16 cellular contexts compared by ENCODE assay signal in the genomic region with DNA sequence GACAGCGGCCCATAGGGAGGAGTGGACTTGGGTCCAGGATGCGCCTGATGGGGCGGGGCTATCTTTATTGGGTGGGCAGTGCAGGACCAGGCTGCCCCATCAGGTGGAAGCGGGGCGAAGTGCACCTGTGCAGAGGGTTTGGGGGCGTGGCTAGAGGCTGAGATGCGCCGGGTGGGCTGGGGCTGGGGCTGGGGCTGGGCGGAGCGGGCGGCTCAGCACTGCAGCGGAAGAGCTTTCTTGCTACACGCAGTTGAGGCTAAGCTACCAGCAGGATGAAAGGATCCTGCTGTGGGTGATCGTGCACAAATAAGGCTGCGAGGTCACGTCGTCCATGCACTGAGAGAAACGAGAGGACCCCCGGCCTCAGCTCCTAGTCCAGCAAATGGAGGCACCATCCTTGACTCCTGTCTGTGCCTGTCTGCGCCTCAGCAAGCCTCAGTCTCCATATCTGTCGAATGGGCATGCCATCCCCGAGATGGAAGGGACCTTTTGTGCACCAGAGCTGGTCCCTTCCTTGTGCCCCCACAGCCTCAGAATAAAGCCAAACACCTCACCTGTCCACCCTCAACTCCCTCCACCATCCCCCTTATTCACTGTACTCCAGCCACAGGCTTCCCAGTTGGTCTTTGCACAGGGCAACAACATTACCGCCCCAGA. TPM values are rescaled to one million over a fixed set of nuclear protein-coding genes. Genes with fewer than 3 reads are reported as not detected.
A peak's percentile ranks its signal among the peaks of the same experiment; 100 is the strongest.
DNase-seq lines count a peak whose midpoint lies in the region; ATAC-seq and TF ChIP-seq lines count a peak whose summit lies in the region.
"Had no signal": no experiment of that assay in that cellular context is flagged by ENCODE, and none has a peak within 500 bp of the region (broad histone marks: within the 10 kb centered on the region; RNA-seq: fewer than 3 reads in every experiment).

No MANE protein-coding gene starts in this region.

- peaks cover 7% of the 10 kb centered on the region; the same call in 1 of the 2 replicates for H3F3A ChIP-seq in GM23338 (replicated peaks; ENCODE audit: low read depth)

- peak in 1 of 3 donors; percentile 36 for DNase-seq in CD4-positive, CD25-positive, alpha-beta regulatory T cell
- DNase-seq in GM23338 (ENCODE audit: low spot score) (peak; percentile 99), RWPE2 (ENCODE audit: low spot score) (no peak), iPS DF 19.7 (ENCODE audit: low read depth, low spot score) (peak; percentile 88), brain microvascular endothelial cell (no peak), psoas muscle (no peak), NCI-H446 (lab: John Stamatoyannopoulos, UW) (no peak)
- DNase-seq: activated CD4-positive, alpha-beta T cell treated with anti-CD3 and anti-CD28 coated beads for 4 hours; Calu3; HFFc6; Karpas-422; NCI-H524 treated with DMSO at 0.1 percent for 48 hours; stimulated activated CD4-positive, alpha-beta T cell treated with anti-CD3 and anti-CD28 coated beads, Interleukin-4, amount 100 ng/mL, for 4 hours had no signal

- TF ChIP-seq POLR2A in gastroesophageal sphincter (IDR thresholded peaks at IDR 0.05): no peak

- TF ChIP-seq EP300 in gastroesophageal sphincter (IDR thresholded peaks at IDR 0.05): no peak

- no peaks in the 10 kb centered on the region for H3K79me2 ChIP-seq in GM23338 (replicated peaks; ENCODE audit: insufficient read depth)

- peaks cover 11% of the 10 kb centered on the region for H3K4me1 ChIP-seq in CD4-positive, CD25-positive, alpha-beta regulatory T cell (ENCODE audit: control insufficient read depth, insufficient read depth, low read length, poor library complexity, severe bottlenecking)
- H3K4me1 ChIP-seq in GM23338 (ENCODE audit: insufficient read depth) (peaks cover 3% of the 10 kb centered on the region), RWPE2 (ENCODE audit: insufficient read depth, poor library complexity, severe bottlenecking) (no peaks in the 10 kb centered on the region), psoas muscle (no peaks in the 10 kb centered on the region), gastroesophageal sphincter (peaks cover 0 to 5% (median 0%) of the 10 kb centered on the region in 3 donors)
- H3K4me1 ChIP-seq: prostate gland had no signal

- peaks cover 0 to 2% (median 0%) of the 10 kb centered on the region in 7 donors for H3K9me3 Mint-ChIP-seq in CD4-positive, CD25-positive, alpha-beta regulatory T cell
- H3K9me3 Mint-ChIP-seq in GM23338: no peaks in the 10 kb centered on the region
- H3K9me3 Mint-ChIP-seq: HFFc6 had no signal

- H3K27ac Mint-ChIP-seq in CD4-positive, CD25-positive, alpha-beta regulatory T cell: no peak overlapping the region
- H3K27ac Mint-ChIP-seq in GM23338: no peak overlapping the region
- H3K27ac Mint-ChIP-seq: HFFc6 had no signal

- H3K4me1 Mint-ChIP-seq in CD4-positive, CD25-positive, alpha-beta regulatory T cell: peaks cover 0 to 10% (median 6%) of the 10 kb centered on the region in 4 donors
- peaks cover 8% of the 10 kb centered on the region for H3K4me1 Mint-ChIP-seq in GM23338

- TF ChIP-seq CTCF in GM23338 (conservative IDR thresholded peaks at IDR 0.05; ENCODE audit: low read depth in 2 of 2): peak in 1 of 2 experiments; percentile 33; a peak in 2 of 4 replicates
- TF ChIP-seq CTCF in RWPE2 (IDR thresholded peaks at IDR 0.05; ENCODE audit: poor library complexity, severe bottlenecking): no peak
- no peak for TF ChIP-seq CTCF in brain microvascular endothelial cell (IDR thresholded peaks at IDR 0.05; ENCODE audit: low read depth, low read length, missing control alignments)
- no peak for TF ChIP-seq CTCF in psoas muscle (IDR thresholded peaks at IDR 0.05)
- no peak for TF ChIP-seq CTCF in gastroesophageal sphincter (IDR thresholded peaks at IDR 0.05)

- no peak overlapping the region for H3K27ac ChIP-seq in CD4-positive, CD25-positive, alpha-beta regulatory T cell (ENCODE audit: insufficient read depth, low read length, poor library complexity, severe bottlenecking)
- no peak overlapping the region for H3K27ac ChIP-seq in GM23338 (ENCODE audit: low read depth)
- no peak overlapping the region for H3K27ac ChIP-seq in RWPE2 (ENCODE audit: poor library complexity, severe bottlenecking)
- no peak overlapping the region for H3K27ac ChIP-seq in brain microvascular endothelial cell
- no peak overlapping the region for H3K27ac ChIP-seq in psoas muscle
- no peak overlapping the region for H3K27ac ChIP-seq in gastroesophageal sphincter
- H3K27ac ChIP-seq: coronary artery, prostate gland had no signal

- H3K9me2 ChIP-seq in GM23338 (ENCODE audit: insufficient read depth): no peaks in the 10 kb centered on the region

- peak; percentile 53 to 62 for ATAC-seq in CD4-positive, CD25-positive, alpha-beta regulatory T cell (ENCODE audit: low read depth in 2 of 2)
- ATAC-seq in GM23338: peak; percentile 96
- peak; percentile 36; the same call in 1 of the 3 replicates for ATAC-seq in RWPE2 (ENCODE audit: low read depth)
- no peak for ATAC-seq in psoas muscle
- no peak for ATAC-seq in gastroesophageal sphincter

- no peaks in the 10 kb centered on the region for H4K20me1 ChIP-seq in GM23338 (replicated peaks; ENCODE audit: insufficient read depth)

- H3K36me3 ChIP-seq in CD4-positive, CD25-positive, alpha-beta regulatory T cell (ENCODE audit: control insufficient read depth, insufficient read depth, low read length): no peaks in the 10 kb centered on the region
- no peaks in the 10 kb centered on the region for H3K36me3 ChIP-seq in GM23338 (ENCODE audit: insufficient read depth)
- H3K36me3 ChIP-seq in RWPE2 (ENCODE audit: low read depth): no peaks in the 10 kb centered on the region
- H3K36me3 ChIP-seq in brain microvascular endothelial cell (replicated peaks): no peaks in the 10 kb centered on the region
- no peaks in the 10 kb centered on the region for H3K36me3 ChIP-seq in psoas muscle (ENCODE audit: insufficient read depth in 1 of 2, low read depth in 1 of 2)
- no peaks in the 10 kb centered on the region for H3K36me3 ChIP-seq in gastroesophageal sphincter
- H3K36me3 ChIP-seq: prostate gland had no signal

- intact Hi-C loops in psoas muscle (cut with DNase I): no loop called here

- WGBS in psoas muscle, 3 donors: 18 to 23% (median 19%) methylated on average over 19 to 23 of the region's 23 CpGs
- 0 to 80% methylated on average over 4 to 6 of the region's 23 CpGs for WGBS in gastroesophageal sphincter (ENCODE audit: low coverage in 1 of 2), 2 donors

- no peaks in the 10 kb centered on the region for H3K27me3 ChIP-seq in CD4-positive, CD25-positive, alpha-beta regulatory T cell (ENCODE audit: control insufficient read depth, insufficient read depth, low read length)
- H3K27me3 ChIP-seq in GM23338 (ENCODE audit: insufficient read depth) (no peaks in the 10 kb centered on the region), RWPE2 (ENCODE audit: insufficient read depth, poor library complexity, severe bottlenecking) (no peaks in the 10 kb centered on the region), brain microvascular endothelial cell (replicated peaks) (peaks cover 4% of the 10 kb centered on the region), psoas muscle (ENCODE audit: insufficient read depth in 3 of 3, low read length in 2 of 3) (peaks cover 0 to 21% (median 0%) of the 10 kb centered on the region in 3 donors), gastroesophageal sphincter (peaks cover 43% of the 10 kb centered on the region)

- peak overlapping the region; percentile 80; the same call in 1 of the 2 replicates for H2AFZ ChIP-seq in GM23338

- no peaks in the 10 kb centered on the region for H3K36me3 Mint-ChIP-seq in CD4-positive, CD25-positive, alpha-beta regulatory T cell
- no peaks in the 10 kb centered on the region for H3K36me3 Mint-ChIP-seq in GM23338 (ENCODE audit: low read depth)

- no peaks in the 10 kb centered on the region for H3K9me3 ChIP-seq in CD4-positive, CD25-positive, alpha-beta regulatory T cell (ENCODE audit: control insufficient read depth in 2 of 2, low read length in 2 of 2)
- H3K9me3 ChIP-seq in RWPE2 (ENCODE audit: severe bottlenecking): no peaks in the 10 kb centered on the region
- no peaks in the 10 kb centered on the region for H3K9me3 ChIP-seq in psoas muscle
- H3K9me3 ChIP-seq in gastroesophageal sphincter: no peaks in the 10 kb centered on the region
- H3K9me3 ChIP-seq: prostate gland had no signal

- H3K4me3 ChIP-seq in CD4-positive, CD25-positive, alpha-beta regulatory T cell (ENCODE audit: low read depth, low read length): no peak overlapping the region
- H3K4me3 ChIP-seq in GM23338 (peak overlapping the region; percentile 44; the same call in 1 of the 2 replicates), RWPE2 (ENCODE audit: severe bottlenecking) (no peak overlapping the region), brain microvascular endothelial cell (ENCODE audit: low read depth, low read length) (no peak overlapping the region), psoas muscle (no peak overlapping the region), gastroesophageal sphincter (no peak overlapping the region)
- H3K4me3 ChIP-seq: coronary artery, prostate gland had no signal

- H3K27me3 Mint-ChIP-seq in CD4-positive, CD25-positive, alpha-beta regulatory T cell: peaks cover 18% of the 10 kb centered on the region
- H3K27me3 Mint-ChIP-seq in GM23338 (ENCODE audit: insufficient read depth, low read depth, poor library complexity): peaks cover 6% of the 10 kb centered on the region

- peak overlapping the region; percentile 60 for H3K4me2 ChIP-seq in GM23338

- in situ Hi-C loops in brain microvascular endothelial cell (cut with HindIII; ENCODE audit: low pct_ligation_motif_present, low sequenced_read_pairs): no loop called here

- peak overlapping the region in 1 of 4 donors; percentile 52 for H3K4me3 Mint-ChIP-seq in CD4-positive, CD25-positive, alpha-beta regulatory T cell
- H3K4me3 Mint-ChIP-seq in GM23338: peak overlapping the region; percentile 18; the same call in 1 of the 3 replicates
- H3K4me3 Mint-ChIP-seq: HFFc6 had no signal

RNA-seq across cellular contexts. Expression of gene HOMER3, which starts 20.9 kb away (rescaled TPM):
- total RNA-seq in CD4-positive, CD25-positive, alpha-beta regulatory T cell: 3.6 TPM
- polyA plus RNA-seq in CD4-positive, CD25-positive, alpha-beta regulatory T cell: 1 to 10 TPM; 2.8 to 3.9 (median 3.3) TPM
- total RNA-seq in GM23338 (2014; rRNA removed; shearing (Covaris generic)): 23.5 and 38.4 TPM in 2 replicates
- polyA plus RNA-seq in GM23338 (2016; fragmentation: Nextera tagmentation; extraction: Ambion mirVana): 16.7 and 18.0 TPM in 2 replicates
- 10 to 100 TPM; 61.4 to 77.9 (median 67.7) TPM for total RNA-seq in psoas muscle
- polyA plus RNA-seq in psoas muscle: 10 to 100 TPM; 72.9 to 86.2 (median 83.1) TPM
- total RNA-seq in gastroesophageal sphincter: 10 to 100 TPM; 22.7 to 48.5 (median 33.2) TPM

RNA-seq across cellular contexts. Expression of gene DDX49, which starts 42.4 kb away (rescaled TPM):
- total RNA-seq in CD4-positive, CD25-positive, alpha-beta regulatory T cell: 48.0 TPM
- 10 to 100 TPM; 21.6 to 30.9 (median 26.4) TPM for polyA plus RNA-seq in CD4-positive, CD25-positive, alpha-beta regulatory T cell
- total RNA-seq in GM23338 (2014; rRNA removed; shearing (Covaris generic)): 49.6 and 75.3 TPM in 2 replicates
- polyA plus RNA-seq in GM23338 (2016; fragmentation: Nextera tagmentation; extraction: Ambion mirVana) (40.2 and 44.2 TPM in 2 replicates), psoas muscle (10 to 100 TPM; 47.2 to 73.1 (median 47.7) TPM)
- total RNA-seq in psoas muscle (10 to 100 TPM; 27.2 to 35.3 (median 30.3) TPM), gastroesophageal sphincter (10 to 100 TPM; 36.1 to 61.0 (median 46.9) TPM)

RNA-seq across cellular contexts. Expression of gene COPE, which starts 42.7 kb away (rescaled TPM):
- total RNA-seq in CD4-positive, CD25-positive, alpha-beta regulatory T cell: 165 TPM
- 100 to 1,000 TPM; 218 to 314 (median 273) TPM for polyA plus RNA-seq in CD4-positive, CD25-positive, alpha-beta regulatory T cell
- total RNA-seq in GM23338 (2014; rRNA removed; shearing (Covaris generic)): 235 and 263 TPM in 2 replicates
- polyA plus RNA-seq in GM23338 (2016; fragmentation: Nextera tagmentation; extraction: Ambion mirVana): 263 and 269 TPM in 2 replicates
- total RNA-seq in psoas muscle: 100 to 1,000 TPM in 3 of 4 donors, 10 to 100 TPM in 1; 91.5 to 110 (median 105) TPM
- 100 to 1,000 TPM; 117 to 173 (median 130) TPM for polyA plus RNA-seq in psoas muscle
- total RNA-seq in gastroesophageal sphincter: 100 to 1,000 TPM; 121 to 195 (median 152) TPM

Comparison
In these comparisons a context has a peak if more than half of its experiments do, and no peak if none do; other contexts are left out.
1. ATAC-seq: peak in CD4-positive, CD25-positive, alpha-beta regulatory T cell (2 of 2), GM23338 (single experiment) and RWPE2 (single experiment); none in psoas muscle (0 of 4) and gastroesophageal sphincter (single experiment).
2. DNase-seq: peak in GM23338 (single experiment) and iPS DF 19.7 (single experiment); none in RWPE2 (single experiment), brain microvascular endothelial cell (single experiment), psoas muscle (0 of 2) and NCI-H446 (0 of 2).